Comparison of ENCODE assay signal across 17 cellular contexts in genomic region chr11:69910519-69911309, GRCh38.
DNase-seq lines count a peak whose midpoint lies in the region; ATAC-seq and TF ChIP-seq lines count a peak whose summit lies in the region.
"Had no signal": no experiment of that assay in that cellular context is flagged by ENCODE, and none has a peak within 500 bp of the region (broad histone marks: within the 10 kb centered on the region; RNA-seq: fewer than 3 reads in every experiment).

No MANE protein-coding gene starts in this region.

- dilution Hi-C loops in mammary epithelial cell (cut with HindIII; ENCODE audit: low sequenced_read_pairs): no loop called here

- H4K20me1 ChIP-seq in MM.1S (ENCODE audit: insufficient read depth, low read length) (no peaks in the 10 kb centered on the region), mammary epithelial cell (ENCODE audit: insufficient read depth, low read length) (no peaks in the 10 kb centered on the region)

- BruUV-seq in Panc1 (replicated peaks; lab: Mats Ljungman, UMichigan) (no TSS peak), mammary epithelial cell (replicated peaks; lab: Mats Ljungman, UMichigan) (no TSS peak)

- H3F3A ChIP-seq in MM.1S (ENCODE audit: insufficient read depth, low read length): no peaks in the 10 kb centered on the region

- in situ Hi-C loops in Panc1 (cut with HindIII; ENCODE audit: low pct_unique_long_range_greater_than_20kb, low sequenced_read_pairs) (no loop called here), mammary epithelial cell (cut with MboI; ENCODE audit: low sequenced_read_pairs in 2 of 2) (loop anchor here (5.0 to 10.0 kb wide), 2 partner anchors 226 to 282 kb away; no protein-coding TSS in a partner anchor)

- peak; percentile 6 for DNase-seq in activated naive CD4-positive, alpha-beta T cell treated with anti-CD3 and anti-CD28 coated beads, Interleukin-2, amount 50 U/mL, for 16 hours
- no peak for DNase-seq in activated naive CD4-positive, alpha-beta T cell treated with anti-CD3 and anti-CD28 coated beads for 36 hours
- DNase-seq in Panc1 (ENCODE audit: low read depth, low spot score): no peak
- peak; percentile 3 to 22 for DNase-seq in left colon
- peak; percentile 51 for DNase-seq in spleen
- DNase-seq in MM.1S: no peak
- DNase-seq in mammary epithelial cell: no peak
- no peak for DNase-seq in SKM-1 (lab: John Stamatoyannopoulos, UW; ENCODE audit: unreplicated experiment)
- DNase-seq: KBM-7, NCI-H1092, NCI-H2081 treated with DMSO at 0.1 percent for 48 hours, NCI-H226, NCI-H524 treated with DMSO at 0.1 percent for 48 hours had no signal

- no peaks in the 10 kb centered on the region for H3K4me1 Mint-ChIP-seq in activated naive CD4-positive, alpha-beta T cell treated with anti-CD3 and anti-CD28 coated beads for 36 hours (ENCODE audit: low read depth)
- H3K4me1 Mint-ChIP-seq: B cell had no signal

- H3K9ac ChIP-seq in MM.1S (ENCODE audit: low read length) (no peak overlapping the region), mammary epithelial cell (ENCODE audit: insufficient read depth, low read length) (no peak overlapping the region)

- intact Hi-C loops in activated naive CD4-positive, alpha-beta T cell treated with anti-CD3 and anti-CD28 coated beads for 36 hours (cut with micrococcal nuclease): loop anchor here (10.0 kb wide), 1 partner anchor 226 kb away; no protein-coding TSS in a partner anchor
- intact Hi-C loops in Panc1 (cut with micrococcal nuclease; ENCODE audit: unreplicated experiment): loop anchor here (5.0 kb wide), 1 partner anchor 223 kb away; no protein-coding TSS in a partner anchor
- intact Hi-C loops in left colon (cut with DNase I, micrococcal nuclease): no loop called here
- intact Hi-C loops in spleen (cut with DNase I; ENCODE audit: low total_unique reads): no loop called here
- intact Hi-C loops in mammary epithelial cell (cut with micrococcal nuclease): loop anchor here (5.0 kb wide), 1 partner anchor 362 kb away; the partner anchor contains the start of gene PPFIA1

- no peaks in the 10 kb centered on the region for H3K79me2 ChIP-seq in MM.1S (ENCODE audit: low read length)
- H3K79me2 ChIP-seq in mammary epithelial cell (ENCODE audit: insufficient read depth, low read length): no peaks in the 10 kb centered on the region

- no peak overlapping the region for H3K4me3 ChIP-seq in Panc1 (ENCODE audit: low read depth in 2 of 2, low read length in 2 of 2)
- H3K4me3 ChIP-seq in spleen: no peak overlapping the region
- H3K4me3 ChIP-seq in MM.1S (ENCODE audit: low read length): no peak overlapping the region
- H3K4me3 ChIP-seq in mammary epithelial cell (replicated peaks in 1 of 3; ENCODE audit: insufficient read depth in 1 of 3, low read depth in 2 of 3, low read length in 3 of 3): no peak overlapping the region
- H3K4me3 ChIP-seq: GM12878 had no signal

- peaks cover 36% of the 10 kb centered on the region for H3K27me3 Mint-ChIP-seq in activated naive CD4-positive, alpha-beta T cell treated with anti-CD3 and anti-CD28 coated beads for 36 hours (ENCODE audit: low read depth)

- no peak overlapping the region for H3K27ac Mint-ChIP-seq in activated naive CD4-positive, alpha-beta T cell treated with anti-CD3 and anti-CD28 coated beads for 36 hours
- H3K27ac Mint-ChIP-seq: B cell; CD8-positive, alpha-beta memory T cell had no signal

- TF ChIP-seq POLR2A in spleen (IDR thresholded peaks at IDR 0.05): no peak

- H3K27ac ChIP-seq in Panc1 (ENCODE audit: low read length) (no peak overlapping the region), spleen (no peak overlapping the region), MM.1S (ENCODE audit: low read length) (no peak overlapping the region), mammary epithelial cell (ENCODE audit: insufficient read depth, low read depth, low read length) (no peak overlapping the region)
- H3K27ac ChIP-seq: 22Rv1 had no signal

- H3K9me3 ChIP-seq in Panc1 (ENCODE audit: control insufficient read depth, insufficient read depth, low read depth, low read length): no peaks in the 10 kb centered on the region
- no peaks in the 10 kb centered on the region for H3K9me3 ChIP-seq in spleen
- no peaks in the 10 kb centered on the region for H3K9me3 ChIP-seq in MM.1S (replicated peaks; ENCODE audit: insufficient read depth, low read length)
- H3K9me3 ChIP-seq in mammary epithelial cell (replicated peaks; ENCODE audit: insufficient read depth, low read length): no peaks in the 10 kb centered on the region

- H2AFZ ChIP-seq in MM.1S (ENCODE audit: low read length): no peak overlapping the region
- no peak overlapping the region for H2AFZ ChIP-seq in mammary epithelial cell (ENCODE audit: low read depth, low read length)

- CTCF ChIA-PET in activated naive CD4-positive, alpha-beta T cell treated with anti-CD3 and anti-CD28 coated beads for 36 hours (lab: Charles Lee): interaction anchor here (1.1 to 2.3 kb wide), 5 partner anchors 8 to 285 kb away, joined by 3 to 9 read pairs (median 3); partner anchors contain the start of gene LTO1
- CTCF ChIA-PET in Panc1 (lab: Charles Lee) (interaction anchor here (0.5 to 1.0 kb wide), 6 partner anchors 9 to 726 kb away, joined by 3 to 6 read pairs (median 4); no protein-coding TSS in a partner anchor), mammary epithelial cell (lab: Charles Lee; ENCODE audit: low non-redundant PET) (interaction anchor here (0.7 kb wide), 1 partner anchor 217 kb away, joined by 7 read pairs; no protein-coding TSS in a partner anchor)

- POLR2A ChIA-PET in Panc1 (lab: Charles Lee): no interaction called here

- H3K9me2 ChIP-seq in MM.1S (replicated peaks; ENCODE audit: insufficient read depth, low read length): no peaks in the 10 kb centered on the region

- WGBS in spleen, 5 donors: 77 to 100% (median 84%) methylated on average over 3 to 17 of the region's 17 CpGs
- 74% methylated on average over 13 of the region's 17 CpGs for WGBS in mammary epithelial cell (ENCODE audit: low coverage, missing lambda C conversion rate)

- H3K4me2 ChIP-seq in MM.1S (ENCODE audit: low read depth, low read length) (no peak overlapping the region), mammary epithelial cell (ENCODE audit: insufficient read depth, low read depth, low read length) (no peak overlapping the region)

- H3K27me3 ChIP-seq in Panc1 (ENCODE audit: control insufficient read depth, insufficient read depth, low read length) (no peaks in the 10 kb centered on the region), spleen (replicated peaks in 1 of 7) (peaks cover 0 to 100% (median 21%) of the 10 kb centered on the region in 7 donors), MM.1S (replicated peaks; ENCODE audit: insufficient read depth, low read length) (peaks cover 93% of the 10 kb centered on the region), mammary epithelial cell (ENCODE audit: insufficient read depth, low read length) (no peaks in the 10 kb centered on the region)

- ATAC-seq in Panc1 (no peak), left colon (no peak)

- H3K4me3 Mint-ChIP-seq in activated naive CD4-positive, alpha-beta T cell treated with anti-CD3 and anti-CD28 coated beads for 36 hours: no peak overlapping the region
- H3K4me3 Mint-ChIP-seq: B cell; CD8-positive, alpha-beta memory T cell had no signal

- no peaks in the 10 kb centered on the region for H3K36me3 Mint-ChIP-seq in activated naive CD4-positive, alpha-beta T cell treated with anti-CD3 and anti-CD28 coated beads for 36 hours (ENCODE audit: low read depth)
- H3K36me3 Mint-ChIP-seq: CD8-positive, alpha-beta memory T cell had no signal

- H3K36me3 ChIP-seq in Panc1 (ENCODE audit: control insufficient read depth, insufficient read depth, low read length): no peaks in the 10 kb centered on the region
- H3K36me3 ChIP-seq in spleen: no peaks in the 10 kb centered on the region
- no peaks in the 10 kb centered on the region for H3K36me3 ChIP-seq in MM.1S (replicated peaks; ENCODE audit: insufficient read depth, low read length)
- no peaks in the 10 kb centered on the region for H3K36me3 ChIP-seq in mammary epithelial cell (ENCODE audit: insufficient read depth, low read length)

- TF ChIP-seq CTCF in Panc1 (IDR thresholded peaks at IDR 0.05): peak; percentile 27; the same call in 1 of the 2 replicates
- TF ChIP-seq CTCF in spleen (IDR thresholded peaks at IDR 0.05 in 8 of 11, conservative IDR thresholded peaks at IDR 0.05 in 3 of 11): no peak
- TF ChIP-seq CTCF in MM.1S (IDR thresholded peaks at IDR 0.05; ENCODE audit: low read length): no peak
- TF ChIP-seq CTCF in mammary epithelial cell (conservative IDR thresholded peaks at IDR 0.05 in 1 of 2, IDR thresholded peaks at IDR 0.05 in 1 of 2; ENCODE audit: extremely low read depth in 1 of 2, insufficient read depth in 1 of 2, low read depth in 1 of 2, low read length in 2 of 2): no peak

- no peaks in the 10 kb centered on the region for H3K9me3 Mint-ChIP-seq in activated naive CD4-positive, alpha-beta T cell treated with anti-CD3 and anti-CD28 coated beads for 36 hours

- H3K4me1 ChIP-seq in Panc1 (ENCODE audit: control insufficient read depth, insufficient read depth, low read length) (peaks cover 11% of the 10 kb centered on the region), spleen (peaks cover 0 to 19% (median 10%) of the 10 kb centered on the region in 6 donors), MM.1S (ENCODE audit: low read length) (no peaks in the 10 kb centered on the region), mammary epithelial cell (ENCODE audit: insufficient read depth, low read length) (peaks cover 37% of the 10 kb centered on the region)

Comparison
In these comparisons a context has a peak if more than half of its experiments do, and no peak if none do; other contexts are left out.
1. DNase-seq: peak in activated naive CD4-positive, alpha-beta T cell treated with anti-CD3 and anti-CD28 coated beads, Interleukin-2, amount 50 U/mL, for 16 hours (single experiment), left colon (2 of 2) and spleen (single experiment); none in activated naive CD4-positive, alpha-beta T cell treated with anti-CD3 and anti-CD28 coated beads for 36 hours (single experiment), Panc1 (single experiment), MM.1S (single experiment), mammary epithelial cell (single experiment) and SKM-1 (single experiment).
2. intact Hi-C loops: an anchor here in activated naive CD4-positive, alpha-beta T cell treated with anti-CD3 and anti-CD28 coated beads for 36 hours (10.0 kb wide), Panc1 (5.0 kb wide) and mammary epithelial cell (5.0 kb wide); none called in left colon and spleen.